In genomic region chr2:223768179-223768578, GRCh38 we compare ENCODE assay signal across 28 cellular contexts.
"Had no signal": no experiment of that assay in that cellular context is flagged by ENCODE, and none has a peak within 500 bp of the region (broad histone marks: within the 10 kb centered on the region; RNA-seq: fewer than 3 reads in every experiment).

No MANE protein-coding gene starts in this region.

- H3K4me1 Mint-ChIP-seq: activated B cell treated with CpG ODN at 0.5 μM for 24 hours had no signal

- ATAC-seq: gastroesophageal sphincter; left colon; psoas muscle; stimulated activated memory B cell treated with anti-CD40 and anti-IgM and Interleukin-4, amounts not matched to agents 10 μg/mL and 1 μg/mL and 100 μg/mL, for 72 hours; stimulated activated naive CD8-positive, alpha-beta T cell treated with anti-CD3 and anti-CD28 coated beads, Interleukin-15, amount 100 ng/mL, for 72 hours had no signal

- H3K4me3 Mint-ChIP-seq: activated B cell treated with CpG ODN at 0.5 μM for 24 hours; activated naive CD4-positive, alpha-beta T cell treated with anti-CD3 and anti-CD28 coated beads, Interleukin-2, amount 10 ng/mL, durations not matched to agents 7 days and 5 days; activated naive CD8-positive, alpha-beta T cell treated with anti-CD3 and anti-CD28 coated beads, Interleukin-2, amount 10 ng/mL, durations not matched to agents 7 days and 5 days; activated T-helper 1 cell treated with anti-CD3 and anti-CD28 coated beads, Interleukin-12 subunit alpha, Interleukin-12 subunit beta, Interleukin-2, Interleukin-4 antibody, amounts not matched to agents 30 ng/mL and 10 ng/mL and 1 ng/mL, durations not matched to agents 14 hours and 24 hours and 36 hours; mesothelial cell of epicardium; naive B cell; neural crest cell; stimulated activated memory B cell treated with anti-CD40 and anti-IgM and Interleukin-4, amounts not matched to agents 10 μg/mL and 1 μg/mL and 100 μg/mL, for 72 hours; stimulated activated naive CD8-positive, alpha-beta T cell treated with anti-CD3 and anti-CD28 coated beads, Interleukin-15, amount 100 ng/mL, for 72 hours had no signal

- H3K4me3 ChIP-seq: gastroesophageal sphincter, psoas muscle, sigmoid colon, upper lobe of left lung, vagina had no signal

- H3K36me3 Mint-ChIP-seq: activated naive CD4-positive, alpha-beta T cell treated with anti-CD3 and anti-CD28 coated beads, Interleukin-2, amount 10 ng/mL, durations not matched to agents 7 days and 5 days had no signal

- H3K27ac ChIP-seq: brain microvascular endothelial cell, gastroesophageal sphincter, parathyroid adenoma, psoas muscle, sigmoid colon, upper lobe of left lung, vagina had no signal

- H3K9me3 Mint-ChIP-seq: activated naive CD4-positive, alpha-beta T cell treated with anti-CD3 and anti-CD28 coated beads, Interleukin-2, amount 10 ng/mL, durations not matched to agents 7 days and 5 days; activated naive CD8-positive, alpha-beta T cell treated with anti-CD3 and anti-CD28 coated beads, Interleukin-2, amount 10 ng/mL, durations not matched to agents 7 days and 5 days; activated T-helper 1 cell treated with anti-CD3 and anti-CD28 coated beads, Interleukin-12 subunit alpha, Interleukin-12 subunit beta, Interleukin-2, Interleukin-4 antibody, amounts not matched to agents 30 ng/mL and 10 ng/mL and 1 ng/mL, durations not matched to agents 14 hours and 24 hours and 36 hours had no signal

- DNase-seq: activated B cell treated with CpG ODN at 0.5 μM for 24 hours; activated CD8-positive, alpha-beta memory T cell treated with anti-CD3 and anti-CD28 coated beads, Interleukin-2, amount 50 U/mL, for 4 hours; activated gamma-delta T cell; activated naive CD4-positive, alpha-beta T cell treated with anti-CD3 and anti-CD28 coated beads, Interleukin-2, amount 10 ng/mL, durations not matched to agents 7 days and 5 days; activated naive CD8-positive, alpha-beta T cell treated with anti-CD3 and anti-CD28 coated beads, Interleukin-2, amount 10 ng/mL, durations not matched to agents 7 days and 5 days; activated T-cell treated with anti-CD3 and anti-CD28 coated beads, Interleukin-2, amount 50 U/mL, for 1 hour; brain microvascular endothelial cell; cortex of kidney; hippocampal formation; kidney; left colon; naive B cell; occipital lobe; psoas muscle; sigmoid colon; small intestine; stimulated activated CD4-positive, alpha-beta T cell treated with anti-CD3 and anti-CD28 coated beads, Interleukin-4, amount 100 ng/mL, for 4 hours; stimulated activated CD8-positive, alpha-beta memory T cell treated with anti-CD3 and anti-CD28 coated beads, Interleukin-4, amount 100 ng/mL, for 48 hours; stimulated activated naive CD8-positive, alpha-beta T cell treated with anti-CD3 and anti-CD28 coated beads, Interleukin-15, amount 100 ng/mL, for 72 hours; substantia nigra; upper lobe of left lung had no signal

- H3K27me3 Mint-ChIP-seq: activated B cell treated with CpG ODN at 0.5 μM for 24 hours; activated naive CD4-positive, alpha-beta T cell treated with anti-CD3 and anti-CD28 coated beads, Interleukin-2, amount 10 ng/mL, durations not matched to agents 7 days and 5 days; activated naive CD8-positive, alpha-beta T cell treated with anti-CD3 and anti-CD28 coated beads, Interleukin-2, amount 10 ng/mL, durations not matched to agents 7 days and 5 days; naive B cell; stimulated activated memory B cell treated with anti-CD40 and anti-IgM and Interleukin-4, amounts not matched to agents 10 μg/mL and 1 μg/mL and 100 μg/mL, for 72 hours; stimulated activated naive CD8-positive, alpha-beta T cell treated with anti-CD3 and anti-CD28 coated beads, Interleukin-15, amount 100 ng/mL, for 72 hours had no signal

- H3K9me3 ChIP-seq: gastroesophageal sphincter, psoas muscle, sigmoid colon, upper lobe of left lung, vagina had no signal

- H3K27me3 ChIP-seq: brain microvascular endothelial cell, gastroesophageal sphincter, sigmoid colon, upper lobe of left lung, vagina had no signal

- H3K36me3 ChIP-seq: brain microvascular endothelial cell, gastroesophageal sphincter, sigmoid colon, upper lobe of left lung, vagina had no signal

- H3K4me1 ChIP-seq: gastroesophageal sphincter, parathyroid adenoma, psoas muscle, sigmoid colon, vagina had no signal

- H3K27ac Mint-ChIP-seq: activated B cell treated with CpG ODN at 0.5 μM for 24 hours; activated naive CD4-positive, alpha-beta T cell treated with anti-CD3 and anti-CD28 coated beads, Interleukin-2, amount 10 ng/mL, durations not matched to agents 7 days and 5 days; activated T-helper 1 cell treated with anti-CD3 and anti-CD28 coated beads, Interleukin-12 subunit alpha, Interleukin-12 subunit beta, Interleukin-2, Interleukin-4 antibody, amounts not matched to agents 30 ng/mL and 10 ng/mL and 1 ng/mL, durations not matched to agents 14 hours and 24 hours and 36 hours; stimulated activated memory B cell treated with anti-CD40 and anti-IgM and Interleukin-4, amounts not matched to agents 10 μg/mL and 1 μg/mL and 100 μg/mL, for 72 hours; stimulated activated naive CD8-positive, alpha-beta T cell treated with anti-CD3 and anti-CD28 coated beads, Interleukin-15, amount 100 ng/mL, for 72 hours had no signal
